Comparison of ENCODE assay signal across 17 cellular contexts in the genomic region with DNA sequence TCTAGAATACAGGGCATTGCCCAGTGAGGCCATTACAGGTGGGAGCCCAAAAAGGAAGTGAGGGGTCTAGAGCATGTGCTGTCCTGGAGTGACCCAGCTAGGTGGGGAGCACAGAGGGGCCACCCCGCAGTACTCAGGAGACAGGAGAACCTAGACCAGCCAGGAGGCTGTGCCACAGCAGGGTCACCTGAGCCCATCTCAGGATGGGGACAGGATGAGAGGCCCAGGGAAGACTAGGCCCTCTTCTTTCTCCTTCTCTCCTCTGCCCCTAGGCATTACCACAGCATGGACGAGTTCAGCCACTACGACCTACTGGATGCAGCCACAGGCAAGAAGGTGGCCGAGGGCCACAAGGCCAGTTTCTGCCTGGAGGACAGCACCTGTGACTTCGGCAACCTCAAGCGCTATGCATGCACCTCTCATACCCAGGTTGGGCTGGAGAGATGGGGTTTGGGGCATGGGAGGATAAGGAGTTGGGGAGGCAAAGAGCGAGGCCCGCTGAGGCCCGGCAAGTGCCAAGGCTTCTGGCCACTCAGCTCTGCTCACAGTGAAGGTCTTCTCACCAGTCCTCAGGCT.
"Had no signal": no experiment of that assay in that cellular context is flagged by ENCODE, and none has a peak within 500 bp of the region (broad histone marks: within the 10 kb centered on the region; RNA-seq: fewer than 3 reads in every experiment).

No MANE protein-coding gene starts in this region.

- H3K4me3 Mint-ChIP-seq: activated naive CD8-positive, alpha-beta T cell treated with anti-CD3 and anti-CD28 coated beads, Interleukin-2, amount 50 U/mL, for 24 hours; nephron progenitor cell; stimulated activated naive CD8-positive, alpha-beta T cell treated with anti-CD3 and anti-CD28 coated beads, Interleukin-15, amount 100 ng/mL, for 72 hours; T-helper 2 cell treated with Interferon-gamma antibody and Interleukin-4, amounts not matched to agents 5 μg/mL and 100 μg/mL, for 36 hours had no signal

- H3K4me2 ChIP-seq: SK-N-SH had no signal

- DNase-seq: activated CD4-positive, alpha-beta T cell treated with anti-CD3 and anti-CD28 coated beads, Interleukin-2, amount 50 U/mL, for 1 hour; activated CD4-positive, CD25-positive, alpha-beta regulatory T cell treated with anti-CD3 and anti-CD28 coated beads, Interleukin-2, amount 50 U/mL, for 72 hours; activated naive CD4-positive, alpha-beta T cell treated with Interleukin-2 at 50 U/mL for 16 hours; activated naive CD8-positive, alpha-beta T cell treated with anti-CD3 and anti-CD28 coated beads, Interleukin-2, amount 50 U/mL, for 24 hours; activated T-cell treated with anti-CD3 and anti-CD28 coated beads for 4 hours; hippocampal formation; midbrain; nephron progenitor cell; occipital lobe; SK-N-SH; stimulated activated naive CD8-positive, alpha-beta T cell treated with anti-CD3 and anti-CD28 coated beads, Interleukin-15, amount 100 ng/mL, for 72 hours had no signal

- H3K27ac Mint-ChIP-seq: activated naive CD8-positive, alpha-beta T cell treated with anti-CD3 and anti-CD28 coated beads, Interleukin-2, amount 50 U/mL, for 24 hours; activated T-helper 2 cell treated with anti-CD3 and anti-CD28 coated beads, Interferon-gamma antibody, Interleukin-2, Interleukin-4, amounts not matched to agents 10 μg/mL and 5 μg/mL and 100 μg/mL, durations not matched to agents 14 hours and 24 hours and 36 hours; nephron progenitor cell; progenitor cell of endocrine pancreas; stimulated activated naive CD8-positive, alpha-beta T cell treated with anti-CD3 and anti-CD28 coated beads, Interleukin-15, amount 100 ng/mL, for 72 hours; T-helper 2 cell treated with Interferon-gamma antibody and Interleukin-4, amounts not matched to agents 5 μg/mL and 100 μg/mL, for 36 hours had no signal

- H3K27me3 ChIP-seq: cardiac muscle cell, dorsolateral prefrontal cortex, suprapubic skin had no signal

- H3K9me3 Mint-ChIP-seq: activated naive CD8-positive, alpha-beta T cell treated with anti-CD3 and anti-CD28 coated beads, Interleukin-2, amount 50 U/mL, for 24 hours; activated T-helper 2 cell treated with anti-CD3 and anti-CD28 coated beads, Interferon-gamma antibody, Interleukin-2, Interleukin-4, amounts not matched to agents 10 μg/mL and 5 μg/mL and 100 μg/mL, durations not matched to agents 14 hours and 24 hours and 36 hours; nephron progenitor cell; stimulated activated naive CD8-positive, alpha-beta T cell treated with anti-CD3 and anti-CD28 coated beads, Interleukin-15, amount 100 ng/mL, for 72 hours; T-helper 2 cell treated with Interferon-gamma antibody and Interleukin-4, amounts not matched to agents 5 μg/mL and 100 μg/mL, for 36 hours had no signal

- H3K27ac ChIP-seq: cardiac muscle cell, dorsolateral prefrontal cortex, suprapubic skin had no signal

- H3K27me3 Mint-ChIP-seq: activated naive CD8-positive, alpha-beta T cell treated with anti-CD3 and anti-CD28 coated beads, Interleukin-2, amount 50 U/mL, for 24 hours; progenitor cell of endocrine pancreas; stimulated activated naive CD8-positive, alpha-beta T cell treated with anti-CD3 and anti-CD28 coated beads, Interleukin-15, amount 100 ng/mL, for 72 hours had no signal

- H3K4me3 ChIP-seq: cardiac muscle cell, dorsolateral prefrontal cortex, suprapubic skin had no signal

- H3K9me3 ChIP-seq: SK-N-SH, suprapubic skin had no signal

- H3K9ac ChIP-seq: SK-N-SH had no signal

- H3K9me2 ChIP-seq: SK-N-SH had no signal
